ENCODE assay signal across 22 cellular contexts in genomic region chr6:108464506-108465084, GRCh38.
DNase-seq lines count a peak whose midpoint lies in the region; ATAC-seq, FAIRE-seq and TF ChIP-seq lines count a peak whose summit lies in the region.
"Had no signal": no experiment of that assay in that cellular context is flagged by ENCODE, and none has a peak within 500 bp of the region (broad histone marks: within the 10 kb centered on the region; RNA-seq: fewer than 3 reads in every experiment).

No MANE protein-coding gene starts in this region.

- DNase-seq in GM19239 (ENCODE audit: insufficient read length, low spot score) (no peak), M059J (ENCODE audit: low read depth) (peak; percentile 4), right atrium auricular region (ENCODE audit: low spot score) (no peak), GM19238 (ENCODE audit: insufficient read length, low spot score) (no peak)
- DNase-seq: activated CD4-positive, alpha-beta T cell treated with anti-CD3 and anti-CD28 coated beads, Interleukin-2, amount 50 U/mL, for 1 hour; activated naive CD4-positive, alpha-beta T cell treated with Interleukin-2 at 50 U/mL for 16 hours; aorta; BE2C; foreskin fibroblast; GOT3; left colon; NCI-H345; upper lobe of left lung had no signal

- ATAC-seq in SK-N-SH treated with all-trans-retinoic acid at 6 μM for 48 hours (peak; percentile 28; the same call in 2 of the 3 replicates), HG03571 (IDR thresholded peaks at IDR 0.05; ENCODE audit: unreplicated experiment) (no peak), GM21360 (IDR thresholded peaks at IDR 0.05; ENCODE audit: unreplicated experiment) (no peak)
- ATAC-seq: left colon had no signal

- no peaks in the 10 kb centered on the region for H3K9me3 Mint-ChIP-seq in nephron
- H3K9me3 Mint-ChIP-seq: mesothelial cell of epicardium had no signal

- H3K4me1 ChIP-seq in right atrium auricular region = peaks cover 0 to 4% of the 10 kb centered on the region in 2 donors
- H3K4me1 ChIP-seq: BE2C, SJSA1, upper lobe of left lung had no signal

- peak; percentile 11 for FAIRE-seq in GM19239 (lab: Jason Lieb, UNC)
- FAIRE-seq: colon had no signal

- no peaks in the 10 kb centered on the region for H3K36me3 Mint-ChIP-seq in nephron (ENCODE audit: low read depth)
- H3K36me3 Mint-ChIP-seq: mesothelial cell of epicardium had no signal

- H3K27ac ChIP-seq in right atrium auricular region = no peak overlapping the region
- H3K27ac ChIP-seq: neutrophil, SJSA1, upper lobe of left lung had no signal

- H3K36me3 ChIP-seq in right atrium auricular region = no peaks in the 10 kb centered on the region
- H3K36me3 ChIP-seq: BE2C, neutrophil, SJSA1, stomach, upper lobe of left lung had no signal

- no peaks in the 10 kb centered on the region for H3K27me3 Mint-ChIP-seq in nephron (ENCODE audit: low read depth)

- H3K4me3 Mint-ChIP-seq in nephron = no peak overlapping the region
- H3K4me3 Mint-ChIP-seq: mesothelial cell of epicardium had no signal

- TF ChIP-seq CTCF in nephron (IDR thresholded peaks at IDR 0.05; ENCODE audit: unreplicated experiment in 3 of 3) (no peak), right atrium auricular region (IDR thresholded peaks at IDR 0.05) (no peak)

- H3K27ac Mint-ChIP-seq in nephron = peak overlapping the region in 2 of 3 experiments; percentile 41 to 90
- H3K27ac Mint-ChIP-seq: mesothelial cell of epicardium had no signal

- H3K4me1 Mint-ChIP-seq in nephron = peaks cover 23% of the 10 kb centered on the region

- no peaks in the 10 kb centered on the region for H3K9me3 ChIP-seq in right atrium auricular region
- H3K9me3 ChIP-seq: BE2C, neutrophil, SJSA1, stomach, upper lobe of left lung had no signal

- no peaks in the 10 kb centered on the region for H3K27me3 ChIP-seq in right atrium auricular region
- H3K27me3 ChIP-seq: BE2C, neutrophil, SJSA1, stomach, upper lobe of left lung had no signal

- H3K4me3 ChIP-seq in right atrium auricular region = no peak overlapping the region
- H3K4me3 ChIP-seq: SJSA1, stomach, upper lobe of left lung had no signal

TF ChIP-seq in SK-N-SH treated with all-trans-retinoic acid at 6 μM for 48 hours, 23 proteins besides CTCF, POLR2A, EP300 and RAD21:
- no peak for TF ChIP-seq ZNF8 (CRISPR knock-in tag; IDR thresholded peaks at IDR 0.05)
- TF ChIP-seq, protein P1, sequence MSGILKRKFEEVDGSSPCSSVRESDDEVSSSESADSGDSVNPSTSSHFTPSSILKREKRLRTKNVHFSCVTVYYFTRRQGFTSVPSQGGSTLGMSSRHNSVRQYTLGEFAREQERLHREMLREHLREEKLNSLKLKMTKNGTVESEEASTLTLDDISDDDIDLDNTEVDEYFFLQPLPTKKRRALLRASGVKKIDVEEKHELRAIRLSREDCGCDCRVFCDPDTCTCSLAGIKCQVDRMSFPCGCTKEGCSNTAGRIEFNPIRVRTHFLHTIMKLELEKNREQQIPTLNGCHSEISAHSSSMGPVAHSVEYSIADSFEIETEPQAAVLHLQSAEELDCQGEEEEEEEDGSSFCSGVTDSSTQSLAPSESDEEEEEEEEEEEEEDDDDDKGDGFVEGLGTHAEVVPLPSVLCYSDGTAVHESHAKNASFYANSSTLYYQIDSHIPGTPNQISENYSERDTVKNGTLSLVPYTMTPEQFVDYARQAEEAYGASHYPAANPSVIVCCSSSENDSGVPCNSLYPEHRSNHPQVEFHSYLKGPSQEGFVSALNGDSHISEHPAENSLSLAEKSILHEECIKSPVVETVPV (CRISPR knock-in tag; IDR thresholded peaks at IDR 0.05) = no peak
- no peak for TF ChIP-seq ZNF565 (CRISPR knock-in tag; conservative IDR thresholded peaks at IDR 0.05; ENCODE audit: low read depth)
- TF ChIP-seq TCF4 (CRISPR knock-in tag; IDR thresholded peaks at IDR 0.05; ENCODE audit: borderline replicate concordance) = no peak
- TF ChIP-seq ISL1 (CRISPR knock-in tag; IDR thresholded peaks at IDR 0.05) = no peak
- TF ChIP-seq GLIS3 (CRISPR knock-in tag; IDR thresholded peaks at IDR 0.05) = no peak
- TF ChIP-seq POU6F1 (CRISPR knock-in tag; IDR thresholded peaks at IDR 0.05; ENCODE audit: borderline replicate concordance, low read depth) = no peak
- TF ChIP-seq ZNF70 (CRISPR knock-in tag; IDR thresholded peaks at IDR 0.05) = no peak
- no peak for TF ChIP-seq ZFP30 (CRISPR knock-in tag; IDR thresholded peaks at IDR 0.05)
- no peak for TF ChIP-seq ESRRG (CRISPR knock-in tag; IDR thresholded peaks at IDR 0.05)
- TF ChIP-seq BACH2 (CRISPR knock-in tag; IDR thresholded peaks at IDR 0.05; ENCODE audit: borderline replicate concordance) = no peak
- TF ChIP-seq CREB5 (CRISPR knock-in tag; IDR thresholded peaks at IDR 0.05; ENCODE audit: low read depth) = no peak
TF ChIP-seq in SK-N-SH treated with all-trans-retinoic acid at 6 μM for 48 hours: peak in this region for 0.
